ENCODE assay signal across 33 cellular contexts in the genomic region with DNA sequence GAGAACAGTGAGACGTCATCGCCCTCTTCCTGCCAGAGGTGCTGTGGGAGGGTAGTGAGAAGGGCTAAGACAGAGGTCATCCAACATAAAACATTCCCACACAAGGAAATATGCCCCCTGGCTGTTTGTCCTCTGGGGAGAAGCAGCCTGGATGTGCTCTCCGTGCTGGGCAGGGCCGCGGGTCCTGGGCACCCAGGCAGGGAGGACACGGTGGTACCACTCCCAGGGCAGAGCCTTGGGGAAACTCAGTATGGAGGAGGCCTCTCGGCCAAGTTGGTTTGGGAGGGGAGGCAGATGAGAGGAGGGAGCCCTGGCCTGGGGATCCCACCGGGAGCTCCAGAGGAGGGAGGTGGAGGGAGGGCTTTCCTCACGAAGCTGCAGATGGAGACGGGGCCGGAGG.
DNase-seq lines count a peak whose midpoint lies in the region; ATAC-seq and TF ChIP-seq lines count a peak whose summit lies in the region.
"Had no signal": no experiment of that assay in that cellular context is flagged by ENCODE, and none has a peak within 500 bp of the region (broad histone marks: within the 10 kb centered on the region; RNA-seq: fewer than 3 reads in every experiment).

No MANE protein-coding gene starts in this region.

- H3K4me3 ChIP-seq in WERI-Rb-1 (ENCODE audit: low read depth, low read length) (no peak overlapping the region), gastrocnemius medialis (no peak overlapping the region), brain microvascular endothelial cell (ENCODE audit: low read depth, low read length) (no peak overlapping the region)
- H3K4me3 ChIP-seq: A549; BLaER1; BLaER1 treated with 17β-estradiol and CSF1 and Interleukin-3, amounts not matched to agents 10 nM and 100 nM had no signal

- H3K4me1 Mint-ChIP-seq in neural crest cell, result peaks cover 11% of the 10 kb centered on the region
- no peaks in the 10 kb centered on the region for H3K4me1 Mint-ChIP-seq in stimulated activated effector memory CD8-positive, alpha-beta T cell treated with anti-CD3 and anti-CD28 coated beads, Interleukin-12 subunit alpha, Interleukin-12 subunit beta, amount 100 ng/mL, for 72 hours
- H3K4me1 Mint-ChIP-seq in stimulated activated memory B cell treated with anti-CD40 and anti-IgM and Interleukin-4, amounts not matched to agents 10 μg/mL and 1 μg/mL and 100 μg/mL, for 72 hours, result no peaks in the 10 kb centered on the region
- H3K4me1 Mint-ChIP-seq: B cell; CD14-positive monocyte; CD4-positive, alpha-beta memory T cell; CD4-positive, CD25-positive, alpha-beta regulatory T cell; CD8-positive, alpha-beta memory T cell had no signal

- peaks cover 7% of the 10 kb centered on the region for H3K9me3 Mint-ChIP-seq in neural crest cell
- peaks cover 10% of the 10 kb centered on the region for H3K9me3 Mint-ChIP-seq in stimulated activated effector memory CD8-positive, alpha-beta T cell treated with anti-CD3 and anti-CD28 coated beads, Interleukin-12 subunit alpha, Interleukin-12 subunit beta, amount 100 ng/mL, for 72 hours
- H3K9me3 Mint-ChIP-seq in stimulated activated memory B cell treated with anti-CD40 and anti-IgM and Interleukin-4, amounts not matched to agents 10 μg/mL and 1 μg/mL and 100 μg/mL, for 72 hours, result peaks cover 5% of the 10 kb centered on the region
- H3K9me3 Mint-ChIP-seq: CD4-positive, alpha-beta T cell; CD8-positive, alpha-beta T cell had no signal

- no peak for TF ChIP-seq CTCF in WERI-Rb-1 (IDR thresholded peaks at IDR 0.05; ENCODE audit: low read depth, low read length)
- TF ChIP-seq CTCF in neural crest cell (conservative IDR thresholded peaks at IDR 0.05), result no peak
- TF ChIP-seq CTCF in gastrocnemius medialis (IDR thresholded peaks at IDR 0.05 in 4 of 5, conservative IDR thresholded peaks at IDR 0.05 in 1 of 5), result no peak
- no peak for TF ChIP-seq CTCF in brain microvascular endothelial cell (IDR thresholded peaks at IDR 0.05; ENCODE audit: low read depth, low read length, missing control alignments)

- in situ Hi-C loops in gastrocnemius medialis (cut with MboI; ENCODE audit: low sequenced_read_pairs in 4 of 4) (no loop called here), brain microvascular endothelial cell (cut with HindIII; ENCODE audit: low pct_ligation_motif_present, low sequenced_read_pairs) (no loop called here)

- H3K27ac Mint-ChIP-seq in neural crest cell (ENCODE audit: unreplicated experiment), result peak overlapping the region; percentile 70
- no peak overlapping the region for H3K27ac Mint-ChIP-seq in stimulated activated effector memory CD8-positive, alpha-beta T cell treated with anti-CD3 and anti-CD28 coated beads, Interleukin-12 subunit alpha, Interleukin-12 subunit beta, amount 100 ng/mL, for 72 hours
- no peak overlapping the region for H3K27ac Mint-ChIP-seq in stimulated activated memory B cell treated with anti-CD40 and anti-IgM and Interleukin-4, amounts not matched to agents 10 μg/mL and 1 μg/mL and 100 μg/mL, for 72 hours
- H3K27ac Mint-ChIP-seq: B cell; CD14-positive monocyte; CD4-positive, alpha-beta memory T cell; CD4-positive, alpha-beta T cell; CD4-positive, CD25-positive, alpha-beta regulatory T cell; CD8-positive, alpha-beta memory T cell; CD8-positive, alpha-beta T cell had no signal

- peak; percentile 12 for ATAC-seq in stimulated activated effector memory CD8-positive, alpha-beta T cell treated with anti-CD3 and anti-CD28 coated beads, Interleukin-12 subunit alpha, Interleukin-12 subunit beta, amount 100 ng/mL, for 72 hours
- peak; percentile 44 for ATAC-seq in stimulated activated memory B cell treated with anti-CD40 and anti-IgM and Interleukin-4, amounts not matched to agents 10 μg/mL and 1 μg/mL and 100 μg/mL, for 72 hours
- no peak for ATAC-seq in gastrocnemius medialis
- ATAC-seq: A549; CD8-positive, alpha-beta T cell had no signal

- no peaks in the 10 kb centered on the region for H3K27me3 Mint-ChIP-seq in neural crest cell (ENCODE audit: low read depth)
- H3K27me3 Mint-ChIP-seq in stimulated activated memory B cell treated with anti-CD40 and anti-IgM and Interleukin-4, amounts not matched to agents 10 μg/mL and 1 μg/mL and 100 μg/mL, for 72 hours, result no peaks in the 10 kb centered on the region
- H3K27me3 Mint-ChIP-seq: B cell; CD4-positive, alpha-beta memory T cell; CD4-positive, alpha-beta T cell; CD4-positive, CD25-positive, alpha-beta regulatory T cell had no signal

- H3K36me3 Mint-ChIP-seq in neural crest cell (ENCODE audit: low read depth), result peaks cover 14% of the 10 kb centered on the region
- no peaks in the 10 kb centered on the region for H3K36me3 Mint-ChIP-seq in stimulated activated effector memory CD8-positive, alpha-beta T cell treated with anti-CD3 and anti-CD28 coated beads, Interleukin-12 subunit alpha, Interleukin-12 subunit beta, amount 100 ng/mL, for 72 hours
- peaks cover 11% of the 10 kb centered on the region for H3K36me3 Mint-ChIP-seq in stimulated activated memory B cell treated with anti-CD40 and anti-IgM and Interleukin-4, amounts not matched to agents 10 μg/mL and 1 μg/mL and 100 μg/mL, for 72 hours
- H3K36me3 Mint-ChIP-seq: CD14-positive monocyte; CD4-positive, alpha-beta memory T cell; CD4-positive, CD25-positive, alpha-beta regulatory T cell; CD8-positive, alpha-beta T cell had no signal

- intact Hi-C loops in gastrocnemius medialis (cut with DNase I; ENCODE audit: low total_unique reads), result no loop called here

- H3K9me3 ChIP-seq in WERI-Rb-1 (ENCODE audit: severe bottlenecking) (peaks cover 11% of the 10 kb centered on the region), gastrocnemius medialis (no peaks in the 10 kb centered on the region)
- H3K9me3 ChIP-seq: BE2C had no signal

- DNase-seq in WERI-Rb-1 (no peak), neural crest cell (ENCODE audit: low read depth, low spot score) (no peak), gastrocnemius medialis (no peak), NCI-H1694 treated with DMSO at 0.1 percent for 48 hours (lab: John Stamatoyannopoulos, UW) (no peak), GF-D8 (lab: John Stamatoyannopoulos, UW) (no peak), brain microvascular endothelial cell (no peak)
- DNase-seq in stimulated activated effector memory CD8-positive, alpha-beta T cell treated with anti-CD3 and anti-CD28 coated beads, Interleukin-12 subunit alpha, Interleukin-12 subunit beta, amount 100 ng/mL, for 72 hours (ENCODE audit: low spot score in 2 of 2), result no peak
- DNase-seq: 8988T; ACHN; AML-193; BE2C; Caco-2; Calu3; CD4-positive, alpha-beta memory T cell; CD4-positive, alpha-beta T cell; CD4-positive, CD25-positive, alpha-beta regulatory T cell; CD8-positive, alpha-beta memory T cell; CD8-positive, alpha-beta T cell; COR-L47; DMS 273 treated with DMSO at 0.1 percent for 48 hours; DMS153; DMS53; DMS79; DND-41; EL had no signal

- no peak for TF ChIP-seq POLR2A in gastrocnemius medialis (IDR thresholded peaks at IDR 0.05)

- H3K4me1 ChIP-seq in gastrocnemius medialis, result no peaks in the 10 kb centered on the region
- H3K4me1 ChIP-seq: A549; BE2C; BLaER1; BLaER1 treated with 17β-estradiol and CSF1 and Interleukin-3, amounts not matched to agents 10 nM and 100 nM; Caco-2 had no signal

- H3K36me3 ChIP-seq in WERI-Rb-1 (no peaks in the 10 kb centered on the region), gastrocnemius medialis (no peaks in the 10 kb centered on the region), brain microvascular endothelial cell (replicated peaks) (no peaks in the 10 kb centered on the region)
- H3K36me3 ChIP-seq: BE2C; BLaER1; BLaER1 treated with 17β-estradiol and CSF1 and Interleukin-3, amounts not matched to agents 10 nM and 100 nM had no signal

- H3K4me3 Mint-ChIP-seq in neural crest cell, result no peak overlapping the region
- H3K4me3 Mint-ChIP-seq in stimulated activated effector memory CD8-positive, alpha-beta T cell treated with anti-CD3 and anti-CD28 coated beads, Interleukin-12 subunit alpha, Interleukin-12 subunit beta, amount 100 ng/mL, for 72 hours, result no peak overlapping the region
- H3K4me3 Mint-ChIP-seq in stimulated activated memory B cell treated with anti-CD40 and anti-IgM and Interleukin-4, amounts not matched to agents 10 μg/mL and 1 μg/mL and 100 μg/mL, for 72 hours, result no peak overlapping the region
- H3K4me3 Mint-ChIP-seq: B cell; CD14-positive monocyte; CD4-positive, alpha-beta T cell; CD4-positive, CD25-positive, alpha-beta regulatory T cell; CD8-positive, alpha-beta memory T cell; CD8-positive, alpha-beta T cell had no signal

- H3K27me3 ChIP-seq in WERI-Rb-1 (ENCODE audit: insufficient read depth, low read depth, severe bottlenecking) (no peaks in the 10 kb centered on the region), gastrocnemius medialis (no peaks in the 10 kb centered on the region), brain microvascular endothelial cell (replicated peaks) (no peaks in the 10 kb centered on the region)
- H3K27me3 ChIP-seq: BE2C; BLaER1; BLaER1 treated with 17β-estradiol and CSF1 and Interleukin-3, amounts not matched to agents 10 nM and 100 nM had no signal

- H3K27ac ChIP-seq in WERI-Rb-1 (peak overlapping the region; percentile 46; the same call in 1 of the 2 replicates), gastrocnemius medialis (no peak overlapping the region), brain microvascular endothelial cell (no peak overlapping the region)
- H3K27ac ChIP-seq: 22Rv1; A549; BLaER1; BLaER1 treated with 17β-estradiol and CSF1 and Interleukin-3, amounts not matched to agents 10 nM and 100 nM; C4-2B had no signal

Comparison
In these comparisons a context has a peak if more than half of its experiments do, and no peak if none do; other contexts are left out.
1. ATAC-seq: peak in stimulated activated effector memory CD8-positive, alpha-beta T cell treated with anti-CD3 and anti-CD28 coated beads, Interleukin-12 subunit alpha, Interleukin-12 subunit beta, amount 100 ng/mL, for 72 hours (single experiment) and stimulated activated memory B cell treated with anti-CD40 and anti-IgM and Interleukin-4, amounts not matched to agents 10 μg/mL and 1 μg/mL and 100 μg/mL, for 72 hours (single experiment); none in gastrocnemius medialis (0 of 2).